Comparison of ENCODE assay signal across 23 cellular contexts in genomic region chr5:13581132-13581531, GRCh38.
DNase-seq lines count a peak whose midpoint lies in the region; ATAC-seq and FAIRE-seq lines count a peak whose summit lies in the region.
"Had no signal": no experiment of that assay in that cellular context is flagged by ENCODE, and none has a peak within 500 bp of the region (broad histone marks: within the 10 kb centered on the region; RNA-seq: fewer than 3 reads in every experiment).

No MANE protein-coding gene starts in this region.

- FAIRE-seq in small intestine (lab: Jason Lieb, UNC), result no peak
- FAIRE-seq: D721Med, GM12878 had no signal

- H3K4me1 ChIP-seq in small intestine (ENCODE audit: control insufficient read depth in 2 of 2, insufficient read depth in 1 of 2, low read depth in 1 of 2, low read length in 1 of 2), result peaks cover 0 to 6% of the 10 kb centered on the region in 2 donors
- H3K4me1 ChIP-seq: A549; BE2C; BLaER1 treated with 17β-estradiol and CSF1 and Interleukin-3, amounts not matched to agents 10 nM and 100 nM had no signal

- DNase-seq in inferior parietal cortex (ENCODE audit: extremely low spot score) (peak; percentile 59), mucosa of gallbladder (ENCODE audit: low spot score) (peak; percentile 30), small intestine (peak; percentile 6), SIG-M5 treated with dmso at 0.1 percent for 504 hours (lab: John Stamatoyannopoulos, UW; ENCODE audit: unreplicated experiment) (no peak), NCI-H2227 (lab: John Stamatoyannopoulos, UW; ENCODE audit: unreplicated experiment) (no peak)
- DNase-seq: 8988T; ACHN; AML-193; BE2C; CD4-positive, alpha-beta T cell; CD8-positive, alpha-beta memory T cell; DMS 273 treated with DMSO at 0.1 percent for 48 hours; DMS79; EL; GDM1; H9 had no signal

- no peaks in the 10 kb centered on the region for H3K27me3 ChIP-seq in small intestine (ENCODE audit: control insufficient read depth in 2 of 2, insufficient read depth in 2 of 2, low read length in 2 of 2)
- H3K27me3 ChIP-seq: BE2C; BLaER1 treated with 17β-estradiol and CSF1 and Interleukin-3, amounts not matched to agents 10 nM and 100 nM had no signal

- H3K27ac ChIP-seq in small intestine (ENCODE audit: low read depth in 1 of 2, low read length in 1 of 2), result no peak overlapping the region
- H3K27ac ChIP-seq: A549; BLaER1 treated with 17β-estradiol and CSF1 and Interleukin-3, amounts not matched to agents 10 nM and 100 nM had no signal

- WGBS in small intestine, 3 donors, result 41 to 62% (median 51%) methylated on average over 5 of the region's 5 CpGs

- H3K9me3 ChIP-seq in small intestine (ENCODE audit: control insufficient read depth, low read depth), result no peaks in the 10 kb centered on the region
- H3K9me3 ChIP-seq: A549, BE2C had no signal

- ATAC-seq in GM18907 (IDR thresholded peaks at IDR 0.05; ENCODE audit: unreplicated experiment), result no peak
- ATAC-seq: A549, GM12878, GM23338, HCT116 had no signal

- H3K4me3 ChIP-seq in small intestine (ENCODE audit: low read depth in 1 of 2, low read length in 2 of 2), result no peak overlapping the region
- H3K4me3 ChIP-seq: A549; BLaER1 treated with 17β-estradiol and CSF1 and Interleukin-3, amounts not matched to agents 10 nM and 100 nM; GM12878; GM23338 had no signal

- H3K36me3 ChIP-seq in small intestine (ENCODE audit: control insufficient read depth in 2 of 2, insufficient read depth in 2 of 2, low read length in 2 of 2), result no peaks in the 10 kb centered on the region
- H3K36me3 ChIP-seq: BE2C; BLaER1 treated with 17β-estradiol and CSF1 and Interleukin-3, amounts not matched to agents 10 nM and 100 nM had no signal

Comparison
In these comparisons a context has a peak if more than half of its experiments do, and no peak if none do; other contexts are left out.
1. DNase-seq: peak in inferior parietal cortex (single experiment), mucosa of gallbladder (single experiment) and small intestine (single experiment); none in SIG-M5 treated with dmso at 0.1 percent for 504 hours (single experiment) and NCI-H2227 (single experiment).